ENCODE assay signal across 13 cellular contexts in genomic region chr9:35716236-35716635, GRCh38. TPM values are rescaled to one million over a fixed set of nuclear protein-coding genes. Genes with fewer than 3 reads are reported as not detected.
A peak's percentile ranks its signal among the peaks of the same experiment; 100 is the strongest.
DNase-seq lines count a peak whose midpoint lies in the region; TF ChIP-seq lines count a peak whose summit lies in the region.
"Had no signal": no experiment of that assay in that cellular context is flagged by ENCODE, and none has a peak within 500 bp of the region (broad histone marks: within the 10 kb centered on the region; RNA-seq: fewer than 3 reads in every experiment).

No MANE protein-coding gene starts in this region.

- no peak for TF ChIP-seq CTCF in endothelial cell (IDR thresholded peaks at IDR 0.05; ENCODE audit: unreplicated experiment)
- peak; percentile 5 for TF ChIP-seq CTCF in retinal pigment epithelial cell (conservative IDR thresholded peaks at IDR 0.05; ENCODE audit: low read depth, low read length)

- peak overlapping the region; percentile 66 for H3K4me3 Mint-ChIP-seq in endothelial cell (ENCODE audit: unreplicated experiment)
- H3K4me3 Mint-ChIP-seq: GM23338 had no signal

- no peak overlapping the region for H3K27ac Mint-ChIP-seq in endothelial cell (ENCODE audit: unreplicated experiment)

- H3K4me3 ChIP-seq in retinal pigment epithelial cell (ENCODE audit: low read length): no peak overlapping the region
- H3K4me3 ChIP-seq: GM23338 had no signal

- H3K4me1 Mint-ChIP-seq in endothelial cell (ENCODE audit: unreplicated experiment): no peaks in the 10 kb centered on the region

- H3K9me3 Mint-ChIP-seq in endothelial cell (ENCODE audit: unreplicated experiment): no peaks in the 10 kb centered on the region
- H3K9me3 Mint-ChIP-seq: GM23338 had no signal

- H3K36me3 Mint-ChIP-seq in endothelial cell (ENCODE audit: low read depth, unreplicated experiment): peaks cover 83% of the 10 kb centered on the region

- H3K27me3 Mint-ChIP-seq in endothelial cell (ENCODE audit: unreplicated experiment): peaks cover 4% of the 10 kb centered on the region

- DNase-seq in EL (peak; percentile 21), MV-4-11 (lab: John Stamatoyannopoulos, UW) (peak; percentile 10), endothelial cell (ENCODE audit: low spot score) (no peak), retinal pigment epithelial cell (ENCODE audit: low read depth) (no peak), SKM-1 (lab: John Stamatoyannopoulos, UW; ENCODE audit: unreplicated experiment) (no peak), SHP77 treated with DMSO at 0.1 percent for 48 hours (lab: John Stamatoyannopoulos, UW) (no peak)
- DNase-seq in activated CD4-positive, alpha-beta T cell treated with anti-CD3 and anti-CD28 coated beads for 4 hours: no peak
- DNase-seq: activated T-cell treated with anti-CD3 and anti-CD28 coated beads, Interleukin-2, amount 50 U/mL, for 1 hour; Calu3; NCI-H1417 treated with DMSO at 0.1 percent for 48 hours; NCI-H774; retina had no signal

RNA-seq across cellular contexts. Expression of gene TLN1, which starts 15.8 kb away (rescaled TPM):
- 370 TPM for total RNA-seq in endothelial cell (ENCODE audit: unreplicated experiment)

RNA-seq across cellular contexts. Expression of gene CREB3, which starts 16.2 kb away (rescaled TPM):
- 29.2 TPM for total RNA-seq in endothelial cell (ENCODE audit: unreplicated experiment)

RNA-seq across cellular contexts. Expression of gene TPM2, which starts 26.5 kb away (rescaled TPM):
- total RNA-seq in endothelial cell (ENCODE audit: unreplicated experiment): 173 TPM

RNA-seq across cellular contexts. Expression of gene GBA2, which starts 32.8 kb away (rescaled TPM):
- 200 TPM for total RNA-seq in endothelial cell (ENCODE audit: unreplicated experiment)

RNA-seq across cellular contexts. Expression of gene RGP1, which starts 32.9 kb away (rescaled TPM):
- total RNA-seq in endothelial cell (ENCODE audit: unreplicated experiment): 51.4 TPM

Comparison
In these comparisons a context has a peak if more than half of its experiments do, and no peak if none do; other contexts are left out.
1. DNase-seq: peak in EL (single experiment) and MV-4-11 (single experiment); none in endothelial cell (single experiment), retinal pigment epithelial cell (single experiment), SKM-1 (single experiment), activated CD4-positive, alpha-beta T cell treated with anti-CD3 and anti-CD28 coated beads for 4 hours (0 of 2) and SHP77 treated with DMSO at 0.1 percent for 48 hours (single experiment).